In genomic region chr3:49793486-49794085, GRCh38 we compare ENCODE assay signal across 1 cellular context.
TF ChIP-seq lines count a peak whose summit lies in the region.

No MANE protein-coding gene starts in this region.

TF ChIP-seq in SK-N-SH, 30 proteins besides CTCF, POLR2A, EP300 and RAD21 (continued from another document):
- TF ChIP-seq MAX (IDR thresholded peaks at IDR 0.05; ENCODE audit: low read depth) = no peak
- TF ChIP-seq GABPA (IDR thresholded peaks at IDR 0.05; ENCODE audit: low read depth) = no peak
- TF ChIP-seq EZH2phosphoT487 (IDR thresholded peaks at IDR 0.05; ENCODE audit: borderline replicate concordance, low read depth) = no peak
- TF ChIP-seq NRF1 (IDR thresholded peaks at IDR 0.05; ENCODE audit: low read depth, low read length) = no peak
- TF ChIP-seq, protein P1, sequence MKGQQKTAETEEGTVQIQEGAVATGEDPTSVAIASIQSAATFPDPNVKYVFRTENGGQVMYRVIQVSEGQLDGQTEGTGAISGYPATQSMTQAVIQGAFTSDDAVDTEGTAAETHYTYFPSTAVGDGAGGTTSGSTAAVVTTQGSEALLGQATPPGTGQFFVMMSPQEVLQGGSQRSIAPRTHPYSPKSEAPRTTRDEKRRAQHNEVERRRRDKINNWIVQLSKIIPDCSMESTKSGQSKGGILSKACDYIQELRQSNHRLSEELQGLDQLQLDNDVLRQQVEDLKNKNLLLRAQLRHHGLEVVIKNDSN (IDR thresholded peaks at IDR 0.05; ENCODE audit: borderline replicate concordance, low read depth) = no peak
- no peak for TF ChIP-seq TAF1 (IDR thresholded peaks at IDR 0.05; ENCODE audit: borderline replicate concordance, low read depth, low read length)
- TF ChIP-seq FOXM1 (IDR thresholded peaks at IDR 0.05; ENCODE audit: low read depth) = no peak
- TF ChIP-seq RFX5 (IDR thresholded peaks at IDR 0.05; ENCODE audit: low read length) = no peak
- no peak for TF ChIP-seq MEF2A (IDR thresholded peaks at IDR 0.05; ENCODE audit: borderline replicate concordance, low read depth)
- TF ChIP-seq GATA2 (CRISPR knock-in tag; IDR thresholded peaks at IDR 0.05) = no peak
- TF ChIP-seq NFIC (IDR thresholded peaks at IDR 0.05; ENCODE audit: borderline replicate concordance) = no peak
